22 cellular contexts compared by ENCODE assay signal in the genomic region with DNA sequence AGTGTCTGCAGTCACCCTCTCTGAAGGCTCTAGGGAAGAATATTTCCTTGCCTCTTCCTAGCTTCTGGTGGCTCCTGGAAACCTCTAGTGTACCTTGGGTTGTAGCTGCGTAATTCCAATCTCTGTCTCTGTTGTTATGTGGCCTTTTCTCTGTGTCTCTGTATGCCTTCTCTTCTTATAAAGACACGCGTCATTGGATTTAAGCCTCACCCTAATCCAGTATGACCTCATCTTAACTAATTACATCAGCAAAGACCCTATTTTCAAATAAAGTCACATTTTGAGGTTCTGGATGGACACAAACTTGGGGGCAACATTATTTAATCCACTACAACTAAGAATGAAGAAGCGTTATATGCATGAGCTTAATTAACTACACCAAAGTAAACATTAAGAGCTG.
DNase-seq lines count a peak whose midpoint lies in the region; FAIRE-seq and TF ChIP-seq lines count a peak whose summit lies in the region.
"Had no signal": no experiment of that assay in that cellular context is flagged by ENCODE, and none has a peak within 500 bp of the region (broad histone marks: within the 10 kb centered on the region; RNA-seq: fewer than 3 reads in every experiment).

No MANE protein-coding gene starts in this region.

- no peaks in the 10 kb centered on the region for H3K36me3 Mint-ChIP-seq in activated T-cell treated with anti-CD3 and anti-CD28 coated beads, Interleukin-2, amount 50 U/mL, for 24 hours (ENCODE audit: low read depth)
- no peaks in the 10 kb centered on the region for H3K36me3 Mint-ChIP-seq in mesothelial cell of epicardium
- H3K36me3 Mint-ChIP-seq: CD4-positive, CD25-positive, alpha-beta regulatory T cell had no signal

- H3K4me2 ChIP-seq in PC-9 (peak overlapping the region; percentile 75), endothelial cell of umbilical vein (ENCODE audit: insufficient read depth, low read length) (no peak overlapping the region)
- H3K4me2 ChIP-seq: KMS-11 had no signal

- no peaks in the 10 kb centered on the region; the same call in 1 of the 2 replicates for H3F3A ChIP-seq in PC-9 (ENCODE audit: insufficient read depth, low read depth)

- H3K9me3 ChIP-seq in ES-I3 (ENCODE audit: control insufficient read depth, insufficient read depth, low read length): no peaks in the 10 kb centered on the region
- no peaks in the 10 kb centered on the region for H3K9me3 ChIP-seq in PC-9 (ENCODE audit: insufficient read depth, low read depth)
- no peaks in the 10 kb centered on the region for H3K9me3 ChIP-seq in endothelial cell of umbilical vein (replicated peaks; ENCODE audit: control insufficient read depth, insufficient read depth, low read length)
- H3K9me3 ChIP-seq in prostate gland: no peaks in the 10 kb centered on the region
- H3K9me3 ChIP-seq: SJCRH30 had no signal

- CTCF ChIA-PET in PC-9 (lab: Charles Lee) (interaction anchor here (0.9 kb wide), 1 partner anchor 28 kb away, joined by 3 read pairs; no protein-coding TSS in a partner anchor), endothelial cell of umbilical vein (lab: Charles Lee) (no interaction called here)

- H3K27me3 ChIP-seq in PC-9 (ENCODE audit: insufficient read depth, low read depth): no peaks in the 10 kb centered on the region
- peaks cover 6 to 14% of the 10 kb centered on the region in 2 experiments for H3K27me3 ChIP-seq in endothelial cell of umbilical vein (ENCODE audit: control insufficient read depth in 2 of 2, insufficient read depth in 2 of 2, low read length in 2 of 2)
- no peaks in the 10 kb centered on the region for H3K27me3 ChIP-seq in prostate gland (replicated peaks; ENCODE audit: insufficient read depth)
- H3K27me3 ChIP-seq: SJCRH30 had no signal

- DNase-seq in HT-29 (ENCODE audit: low spot score) (peak; percentile 7), PC-9 (no peak), endothelial cell of umbilical vein (ENCODE audit: low read depth, low spot score) (no peak), T-helper 1 cell (no peak), mesothelial cell of epicardium (ENCODE audit: low spot score in 2 of 2, unreplicated experiment in 2 of 2) (no peak), prostate gland (ENCODE audit: low spot score) (no peak)
- DNase-seq in activated T-cell treated with anti-CD3 and anti-CD28 coated beads, Interleukin-2, amount 50 U/mL, for 24 hours: no peak
- DNase-seq: CD4-positive, CD25-positive, alpha-beta regulatory T cell; EL; GM23248; MV-4-11; NCI-H1105 treated with DMSO at 0.1 percent for 48 hours; NCI-H1694; NCI-H2081; NCI-H2171 treated with DMSO at 0.1 percent for 48 hours; NCI-H446; NCI-H526; SJCRH30 had no signal

- H2AFZ ChIP-seq in PC-9 (no peak overlapping the region; the same call in 1 of the 2 replicates), endothelial cell of umbilical vein (ENCODE audit: low read depth, low read length) (no peak overlapping the region)
- H2AFZ ChIP-seq: GM23248 had no signal

- peaks cover 3% of the 10 kb centered on the region for H3K4me1 Mint-ChIP-seq in activated T-cell treated with anti-CD3 and anti-CD28 coated beads, Interleukin-2, amount 50 U/mL, for 24 hours (ENCODE audit: low read depth)
- peaks cover 7% of the 10 kb centered on the region for H3K4me1 Mint-ChIP-seq in mesothelial cell of epicardium

- H4K20me1 ChIP-seq in PC-9 (ENCODE audit: insufficient read depth) (no peaks in the 10 kb centered on the region), endothelial cell of umbilical vein (replicated peaks; ENCODE audit: control insufficient read depth, extremely low read depth, insufficient read depth, low read length) (no peaks in the 10 kb centered on the region)

- dilution Hi-C loops in endothelial cell of umbilical vein (cut with MboI; ENCODE audit: extremely low pct_ligation_motif_present, low sequenced_read_pairs): no loop called here

- H3K9me1 ChIP-seq in endothelial cell of umbilical vein (replicated peaks; ENCODE audit: control insufficient read depth, extremely low read depth, insufficient read depth, low read length): no peaks in the 10 kb centered on the region

- H3K27ac Mint-ChIP-seq in activated T-cell treated with anti-CD3 and anti-CD28 coated beads, Interleukin-2, amount 50 U/mL, for 24 hours: no peak overlapping the region
- no peak overlapping the region for H3K27ac Mint-ChIP-seq in mesothelial cell of epicardium
- H3K27ac Mint-ChIP-seq: CD4-positive, CD25-positive, alpha-beta regulatory T cell had no signal

- H3K9ac ChIP-seq in ES-I3 (ENCODE audit: low read depth, low read length) (peak overlapping the region; percentile 48; the same call in 1 of the 2 replicates), endothelial cell of umbilical vein (replicated peaks; ENCODE audit: extremely low read depth, insufficient read depth, low read length) (no peak overlapping the region)
- H3K9ac ChIP-seq: GM23248, KMS-11 had no signal

- H3K27me3 Mint-ChIP-seq in activated T-cell treated with anti-CD3 and anti-CD28 coated beads, Interleukin-2, amount 50 U/mL, for 24 hours: peaks cover 86% of the 10 kb centered on the region
- H3K27me3 Mint-ChIP-seq in mesothelial cell of epicardium (ENCODE audit: low read depth): peaks cover 3% of the 10 kb centered on the region

- H3K36me3 ChIP-seq in ES-I3 (ENCODE audit: insufficient read depth, low read length): no peaks in the 10 kb centered on the region
- H3K36me3 ChIP-seq in PC-9 (ENCODE audit: low read depth): no peaks in the 10 kb centered on the region
- H3K36me3 ChIP-seq in endothelial cell of umbilical vein (ENCODE audit: control insufficient read depth in 2 of 2, extremely low read depth in 1 of 2, insufficient read depth in 2 of 2, low read length in 2 of 2): no peaks in the 10 kb centered on the region
- no peaks in the 10 kb centered on the region for H3K36me3 ChIP-seq in prostate gland
- H3K36me3 ChIP-seq: SJCRH30 had no signal

- FAIRE-seq in endothelial cell of umbilical vein (lab: Jason Lieb, UNC): peak; percentile 46
- FAIRE-seq: GM12878, RCC 7860 had no signal

- TF ChIP-seq POLR2A in endothelial cell of umbilical vein (IDR thresholded peaks at IDR 0.05; ENCODE audit: low read depth, low read length): no peak
- TF ChIP-seq POLR2A in prostate gland (IDR thresholded peaks at IDR 0.05): no peak

- BruUV-seq in PC-9 (replicated peaks; lab: Mats Ljungman, UMichigan) (no TSS peak), endothelial cell of umbilical vein (replicated peaks; lab: Mats Ljungman, UMichigan) (no TSS peak)

- H3K79me2 ChIP-seq in PC-9 (ENCODE audit: low read depth): no peaks in the 10 kb centered on the region
- H3K79me2 ChIP-seq in endothelial cell of umbilical vein (ENCODE audit: control insufficient read depth, insufficient read depth, low read length): no peaks in the 10 kb centered on the region

- no peaks in the 10 kb centered on the region for H3K9me2 ChIP-seq in PC-9 (ENCODE audit: insufficient read depth)

- H3K4me3 Mint-ChIP-seq in activated T-cell treated with anti-CD3 and anti-CD28 coated beads, Interleukin-2, amount 50 U/mL, for 24 hours: no peak overlapping the region
- no peak overlapping the region for H3K4me3 Mint-ChIP-seq in mesothelial cell of epicardium
- H3K4me3 Mint-ChIP-seq: CD4-positive, CD25-positive, alpha-beta regulatory T cell had no signal

- H3K27ac ChIP-seq in PC-9 (no peak overlapping the region), endothelial cell of umbilical vein (ENCODE audit: insufficient read depth, low read depth, low read length) (no peak overlapping the region), prostate gland (no peak overlapping the region)
- H3K27ac ChIP-seq: GM23248, KMS-11, SJCRH30 had no signal

- H3K4me3 ChIP-seq in PC-9 (no peak overlapping the region), endothelial cell of umbilical vein (replicated peaks in 1 of 3; ENCODE audit: insufficient read depth in 1 of 3, low read depth in 1 of 3, low read length in 3 of 3) (no peak overlapping the region), prostate gland (no peak overlapping the region)
- H3K4me3 ChIP-seq: GM23248, SJCRH30 had no signal

- POLR2A ChIA-PET in PC-9 (lab: Charles Lee; ENCODE audit: unreplicated experiment) (no interaction called here), endothelial cell of umbilical vein (lab: Charles Lee) (no interaction called here)

- intact Hi-C loops in PC-9 (cut with micrococcal nuclease; ENCODE audit: unreplicated experiment): no loop called here
- intact Hi-C loops in endothelial cell of umbilical vein (cut with micrococcal nuclease): no loop called here
- intact Hi-C loops in prostate gland (cut with DNase I): no loop called here

- H3K4me1 ChIP-seq in ES-I3 (ENCODE audit: insufficient read depth, low read length) (peaks cover 5% of the 10 kb centered on the region; the same call in 1 of the 2 replicates), PC-9 (replicated peaks; ENCODE audit: insufficient read depth) (peaks cover 11% of the 10 kb centered on the region), endothelial cell of umbilical vein (ENCODE audit: control insufficient read depth, extremely low read depth, insufficient read depth, low read length) (no peaks in the 10 kb centered on the region), prostate gland (replicated peaks) (no peaks in the 10 kb centered on the region)
- H3K4me1 ChIP-seq: SJCRH30 had no signal

- peaks cover 4% of the 10 kb centered on the region for H3K9me3 Mint-ChIP-seq in activated T-cell treated with anti-CD3 and anti-CD28 coated beads, Interleukin-2, amount 50 U/mL, for 24 hours
- no peaks in the 10 kb centered on the region for H3K9me3 Mint-ChIP-seq in mesothelial cell of epicardium

- TF ChIP-seq CTCF in PC-9 (conservative IDR thresholded peaks at IDR 0.05) (no peak), endothelial cell of umbilical vein (IDR thresholded peaks at IDR 0.05; ENCODE audit: extremely low read depth in 1 of 2, insufficient read depth in 1 of 2, low read depth in 1 of 2, low read length in 2 of 2) (no peak), mesothelial cell of epicardium (IDR thresholded peaks at IDR 0.05; ENCODE audit: unreplicated experiment) (no peak), prostate gland (IDR thresholded peaks at IDR 0.05) (no peak)

- 73% methylated on average over 4 of the region's 4 CpGs for WGBS in prostate gland

TF ChIP-seq in endothelial cell of umbilical vein, 7 proteins besides CTCF, POLR2A, EP300 and RAD21:
- TF ChIP-seq, protein P1, sequence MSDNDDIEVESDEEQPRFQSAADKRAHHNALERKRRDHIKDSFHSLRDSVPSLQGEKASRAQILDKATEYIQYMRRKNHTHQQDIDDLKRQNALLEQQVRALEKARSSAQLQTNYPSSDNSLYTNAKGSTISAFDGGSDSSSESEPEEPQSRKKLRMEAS (IDR thresholded peaks at IDR 0.05; ENCODE audit: insufficient read depth, insufficient read length): no peak
- no peak for TF ChIP-seq JUN (IDR thresholded peaks at IDR 0.05; ENCODE audit: borderline replicate concordance, insufficient read depth, insufficient read length, low read depth)
- TF ChIP-seq MYC (IDR thresholded peaks at IDR 0.05; ENCODE audit: low read depth, low read length): no peak
- no peak for TF ChIP-seq GATA2 (IDR thresholded peaks at IDR 0.05; ENCODE audit: insufficient read depth, insufficient read length, low read depth, low read length)
- TF ChIP-seq POLR2AphosphoS5 (IDR thresholded peaks at IDR 0.05; ENCODE audit: insufficient read depth, low read depth, low read length): no peak
- no peak for TF ChIP-seq EZH2 (IDR thresholded peaks at IDR 0.05; ENCODE audit: borderline replicate concordance, low read depth, low read length, severe bottlenecking)
- TF ChIP-seq FOS (IDR thresholded peaks at IDR 0.05; ENCODE audit: borderline replicate concordance, insufficient read depth, low read length): no peak
TF ChIP-seq in endothelial cell of umbilical vein: peak in this region for 0.
